In genomic region chr10:60978287-60979115, GRCh38 we compare ENCODE assay signal across 15 cellular contexts. TPM values are rescaled to one million over a fixed set of nuclear protein-coding genes. Genes with fewer than 3 reads are reported as not detected.
DNase-seq lines count a peak whose midpoint lies in the region; ATAC-seq, FAIRE-seq and TF ChIP-seq lines count a peak whose summit lies in the region.
"Had no signal": no experiment of that assay in that cellular context is flagged by ENCODE, and none has a peak within 500 bp of the region (broad histone marks: within the 10 kb centered on the region; RNA-seq: fewer than 3 reads in every experiment).

No MANE protein-coding gene starts in this region.

- TF ChIP-seq CTCF in endothelial cell of umbilical vein (IDR thresholded peaks at IDR 0.05; ENCODE audit: extremely low read depth in 1 of 2, insufficient read depth in 1 of 2, low read depth in 1 of 2, low read length in 2 of 2) = no peak
- no peak for TF ChIP-seq CTCF in nephron (IDR thresholded peaks at IDR 0.05; ENCODE audit: unreplicated experiment in 3 of 3)

- no peaks in the 10 kb centered on the region for H3K27me3 ChIP-seq in endothelial cell of umbilical vein (ENCODE audit: control insufficient read depth in 2 of 2, insufficient read depth in 2 of 2, low read length in 2 of 2)

- no peaks in the 10 kb centered on the region for H4K20me1 ChIP-seq in endothelial cell of umbilical vein (replicated peaks; ENCODE audit: control insufficient read depth, extremely low read depth, insufficient read depth, low read length)

- H3K36me3 Mint-ChIP-seq in nephron (ENCODE audit: low read depth) = no peaks in the 10 kb centered on the region
- H3K36me3 Mint-ChIP-seq: CD4-positive, alpha-beta memory T cell; immature natural killer cell had no signal

- DNase-seq in ELR (ENCODE audit: low read depth) (peak; percentile 85), OCI-M1 (lab: John Stamatoyannopoulos, UW) (peak; percentile 97), endothelial cell of umbilical vein (ENCODE audit: low read depth, low spot score) (peak; percentile 94), SKM-1 treated with dmso at 0.1 percent for 144 hours (lab: John Stamatoyannopoulos, UW; ENCODE audit: unreplicated experiment) (no peak), mesenteric fat pad (ENCODE audit: low spot score) (no peak)
- DNase-seq in activated naive CD4-positive, alpha-beta T cell (lab: John Stamatoyannopoulos, UW) = no peak
- DNase-seq: activated CD4-positive, alpha-beta T cell treated with anti-CD3 and anti-CD28 coated beads for 4 hours; CD4-positive, alpha-beta memory T cell; immature natural killer cell; NCI-H2227 treated with DMSO at 0.1 percent for 48 hours; stimulated activated CD4-positive, alpha-beta T cell treated with anti-CD3 and anti-CD28 coated beads, Interleukin-2, amount 100 ng/mL, for 24 hours had no signal

- BruUV-seq in endothelial cell of umbilical vein (replicated peaks; lab: Mats Ljungman, UMichigan) = no TSS peak

- H3K36me3 ChIP-seq in endothelial cell of umbilical vein (ENCODE audit: control insufficient read depth in 2 of 2, extremely low read depth in 1 of 2, insufficient read depth in 2 of 2, low read length in 2 of 2) = no peaks in the 10 kb centered on the region

- peak overlapping the region; percentile 19 for H3K9ac ChIP-seq in endothelial cell of umbilical vein (replicated peaks; ENCODE audit: extremely low read depth, insufficient read depth, low read length)

- H3K27ac Mint-ChIP-seq in nephron = peak overlapping the region; percentile 61 to 92 (median 62)
- H3K27ac Mint-ChIP-seq: CD4-positive, alpha-beta memory T cell; immature natural killer cell; stimulated activated naive CD8-positive, alpha-beta T cell treated with anti-CD3 and anti-CD28 coated beads, Interleukin-15, Interleukin-2, amounts not matched to agents 100 ng/mL and 50 ng/mL, for 24 hours had no signal

- no peak overlapping the region for H2AFZ ChIP-seq in endothelial cell of umbilical vein (ENCODE audit: low read depth, low read length)

- peaks cover 41% of the 10 kb centered on the region for H3K4me1 ChIP-seq in endothelial cell of umbilical vein (ENCODE audit: control insufficient read depth, extremely low read depth, insufficient read depth, low read length)

- H3K9me3 ChIP-seq in endothelial cell of umbilical vein (replicated peaks; ENCODE audit: control insufficient read depth, insufficient read depth, low read length) = no peaks in the 10 kb centered on the region

- no peaks in the 10 kb centered on the region for H3K79me2 ChIP-seq in endothelial cell of umbilical vein (ENCODE audit: control insufficient read depth, insufficient read depth, low read length)

- H3K4me2 ChIP-seq in endothelial cell of umbilical vein (ENCODE audit: insufficient read depth, low read length) = peak overlapping the region; percentile 61

- peak overlapping the region; percentile 89 for H3K27ac ChIP-seq in endothelial cell of umbilical vein (ENCODE audit: insufficient read depth, low read depth, low read length)

- no peak for ATAC-seq in HG03520 (IDR thresholded peaks at IDR 0.05; ENCODE audit: unreplicated experiment)
- ATAC-seq: GM12878 had no signal

- no peak for TF ChIP-seq POLR2A in endothelial cell of umbilical vein (IDR thresholded peaks at IDR 0.05; ENCODE audit: low read depth, low read length)

- H3K9me1 ChIP-seq in endothelial cell of umbilical vein (replicated peaks; ENCODE audit: control insufficient read depth, extremely low read depth, insufficient read depth, low read length) = no peaks in the 10 kb centered on the region

- CTCF ChIA-PET in endothelial cell of umbilical vein (lab: Charles Lee) = interaction anchor here (0.6 to 3.9 kb wide), 8 partner anchors 14 to 305 kb away, joined by 3 to 23 read pairs (median 3); no protein-coding TSS in a partner anchor

- no peak overlapping the region for H3K4me3 ChIP-seq in endothelial cell of umbilical vein (replicated peaks in 1 of 3; ENCODE audit: insufficient read depth in 1 of 3, low read depth in 1 of 3, low read length in 3 of 3)
- H3K4me3 ChIP-seq: GM12878 had no signal

- no peaks in the 10 kb centered on the region for H3K9me3 Mint-ChIP-seq in nephron
- H3K9me3 Mint-ChIP-seq: CD4-positive, alpha-beta memory T cell; stimulated activated naive CD8-positive, alpha-beta T cell treated with anti-CD3 and anti-CD28 coated beads, Interleukin-15, Interleukin-2, amounts not matched to agents 100 ng/mL and 50 ng/mL, for 24 hours had no signal

- no peaks in the 10 kb centered on the region for H3K27me3 Mint-ChIP-seq in nephron (ENCODE audit: low read depth)

- POLR2A ChIA-PET in endothelial cell of umbilical vein (lab: Charles Lee) = interaction anchor here (1.5 to 1.8 kb wide), 2 partner anchors 14 to 34 kb away, joined by 3 to 4 read pairs; no protein-coding TSS in a partner anchor

- intact Hi-C loops in endothelial cell of umbilical vein (cut with micrococcal nuclease) = loop anchor here (1.0 to 10.0 kb wide), 4 partner anchors 14 to 1256 kb away; partner anchors contain the start of gene RHOBTB1

- H3K4me1 Mint-ChIP-seq in nephron = peaks cover 53% of the 10 kb centered on the region
- H3K4me1 Mint-ChIP-seq: CD4-positive, alpha-beta memory T cell; immature natural killer cell had no signal

- H3K4me3 Mint-ChIP-seq in nephron = no peak overlapping the region
- H3K4me3 Mint-ChIP-seq: CD4-positive, alpha-beta memory T cell; immature natural killer cell; stimulated activated naive CD8-positive, alpha-beta T cell treated with anti-CD3 and anti-CD28 coated beads, Interleukin-15, Interleukin-2, amounts not matched to agents 100 ng/mL and 50 ng/mL, for 24 hours had no signal

- FAIRE-seq in endothelial cell of umbilical vein (lab: Jason Lieb, UNC) = peak; percentile 48
- FAIRE-seq: GM12878 had no signal

- dilution Hi-C loops in endothelial cell of umbilical vein (cut with MboI; ENCODE audit: extremely low pct_ligation_motif_present, low sequenced_read_pairs) = no loop called here

TF ChIP-seq in endothelial cell of umbilical vein, 7 proteins besides CTCF, POLR2A, EP300 and RAD21:
- TF ChIP-seq MYC (IDR thresholded peaks at IDR 0.05; ENCODE audit: low read depth, low read length) (no peak), GATA2 (IDR thresholded peaks at IDR 0.05; ENCODE audit: insufficient read depth, insufficient read length, low read depth, low read length) (peak; percentile 53), JUN (IDR thresholded peaks at IDR 0.05; ENCODE audit: borderline replicate concordance, insufficient read depth, insufficient read length, low read depth) (peak; percentile 94), FOS (IDR thresholded peaks at IDR 0.05; ENCODE audit: borderline replicate concordance, insufficient read depth, low read length) (peak; percentile 80), POLR2AphosphoS5 (IDR thresholded peaks at IDR 0.05; ENCODE audit: insufficient read depth, low read depth, low read length) (peak; percentile 58)

RNA-seq across cellular contexts. Expression of gene RHOBTB1, which starts 34.5 kb away (rescaled TPM):
- total RNA-seq in endothelial cell of umbilical vein (31.0 and 31.3 TPM in 2 replicates), mesenteric fat pad (22.6 TPM)
- 19.4 and 21.2 TPM in 2 replicates for polyA plus RNA-seq in endothelial cell of umbilical vein
- 20.3 and 22.4 TPM in 2 replicates for polyA plus RNA-seq in endothelial cell of umbilical vein (2011; cell fraction: cytosol; rRNA removed)
- polyA plus RNA-seq in endothelial cell of umbilical vein (2011; cell fraction: nucleus; rRNA removed) = 41.4 and 54.0 TPM in 2 replicates
- 18.4 and 21.8 TPM in 2 replicates for polyA plus RNA-seq in endothelial cell of umbilical vein (2012)
- polyA minus RNA-seq in endothelial cell of umbilical vein = 37.1 and 42.0 TPM in 2 replicates
- 11.5 TPM for polyA minus RNA-seq in endothelial cell of umbilical vein (2011; cell fraction: cytosol; rRNA and poly(A)+ RNA removed)
- 24.6 and 33.4 TPM in 2 replicates for polyA minus RNA-seq in endothelial cell of umbilical vein (2011; cell fraction: nucleus; rRNA and poly(A)+ RNA removed)
- total RNA-seq: GM12878 had no signal
- polyA plus RNA-seq: CD4-positive, alpha-beta memory T cell; GM12878 had no signal

Comparison
In these comparisons a context has a peak if more than half of its experiments do, and no peak if none do; other contexts are left out.
1. DNase-seq: peak in ELR (single experiment), OCI-M1 (single experiment) and endothelial cell of umbilical vein (single experiment); none in SKM-1 treated with dmso at 0.1 percent for 144 hours (single experiment), mesenteric fat pad (single experiment) and activated naive CD4-positive, alpha-beta T cell (0 of 4).